ENCODE assay signal across 13 cellular contexts in genomic region chr5:73274870-73275756, GRCh38.
A peak's percentile ranks its signal among the peaks of the same experiment; 100 is the strongest.
DNase-seq lines count a peak whose midpoint lies in the region.
"Had no signal": no experiment of that assay in that cellular context is flagged by ENCODE, and none has a peak within 500 bp of the region (broad histone marks: within the 10 kb centered on the region; RNA-seq: fewer than 3 reads in every experiment).

No MANE protein-coding gene starts in this region.

- DNase-seq in GM03348 (ENCODE audit: low spot score) (peak; percentile 81), amygdala (lab: John Stamatoyannopoulos, UW) (peak; percentile 10 to 85 (median 58)), head of caudate nucleus (peak; percentile 40 to 90 (median 75)), posterior cingulate gyrus (peak; percentile 54 to 94 (median 71)), GM19240 (ENCODE audit: insufficient read length, low spot score) (no peak), NCI-H748 (lab: John Stamatoyannopoulos, UW; ENCODE audit: unreplicated experiment) (no peak)
- DNase-seq in activated naive CD4-positive, alpha-beta T cell treated with Interleukin-2 at 50 U/mL for 16 hours, result no peak
- DNase-seq in stimulated activated CD8-positive, alpha-beta memory T cell treated with anti-CD3 and anti-CD28 coated beads, Interleukin-4, amount 100 ng/mL, for 48 hours, result no peak
- DNase-seq: activated CD8-positive, alpha-beta T cell treated with anti-CD3 and anti-CD28 coated beads for 36 hours; brain microvascular endothelial cell; CD4-positive, alpha-beta memory T cell; NCI-H345; stimulated activated CD4-positive, alpha-beta T cell treated with anti-CD3 and anti-CD28 coated beads, Interleukin-4, amount 100 ng/mL, for 4 hours had no signal

- intact Hi-C loops in head of caudate nucleus (cut with DNase I), result no loop called here
- intact Hi-C loops in posterior cingulate gyrus (cut with DNase I), result no loop called here

Comparison
In these comparisons a context has a peak if more than half of its experiments do, and no peak if none do; other contexts are left out.
1. DNase-seq: peak in GM03348 (single experiment), amygdala (56 of 56), head of caudate nucleus (42 of 42) and posterior cingulate gyrus (10 of 10); none in activated naive CD4-positive, alpha-beta T cell treated with Interleukin-2 at 50 U/mL for 16 hours (single experiment), GM19240 (single experiment), stimulated activated CD8-positive, alpha-beta memory T cell treated with anti-CD3 and anti-CD28 coated beads, Interleukin-4, amount 100 ng/mL, for 48 hours (single experiment) and NCI-H748 (single experiment).